ENCODE assay signal across 9 cellular contexts in the genomic region with DNA sequence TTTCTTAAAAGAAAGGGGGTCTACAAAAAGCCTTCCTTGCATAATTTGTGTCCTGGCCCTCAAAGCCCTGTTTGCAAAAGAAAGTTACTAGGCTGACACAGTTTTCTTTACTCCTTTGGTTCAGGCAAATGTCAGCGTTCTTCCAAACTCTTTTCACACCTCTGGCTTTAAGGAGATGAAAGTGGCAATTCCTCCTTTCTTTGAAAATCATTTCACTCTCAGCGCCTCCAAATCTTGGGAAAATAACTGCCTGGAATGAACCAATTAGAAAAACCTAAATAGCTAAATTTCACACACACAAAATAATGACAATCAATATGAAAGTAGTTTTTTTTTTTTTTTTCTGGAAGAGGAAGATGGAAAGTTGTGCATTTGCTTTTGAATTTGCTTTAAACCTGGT. TPM values are rescaled to one million over a fixed set of nuclear protein-coding genes. Genes with fewer than 3 reads are reported as not detected.
DNase-seq lines count a peak whose midpoint lies in the region; ATAC-seq and TF ChIP-seq lines count a peak whose summit lies in the region.
"Had no signal": no experiment of that assay in that cellular context is flagged by ENCODE, and none has a peak within 500 bp of the region (broad histone marks: within the 10 kb centered on the region; RNA-seq: fewer than 3 reads in every experiment).

No MANE protein-coding gene starts in this region.

- no peak for ATAC-seq in left lung
- no peak for ATAC-seq in HG03439 (IDR thresholded peaks at IDR 0.05; ENCODE audit: unreplicated experiment)
- ATAC-seq in HG03469 (IDR thresholded peaks at IDR 0.05; ENCODE audit: unreplicated experiment) = no peak

- POLR2A ChIA-PET in HEK293 (lab: Yijun Ruan, JAX) = interaction anchor here (0.9 kb wide), 1 partner anchor 136 kb away, joined by 3 read pairs; no protein-coding TSS in a partner anchor

- peak overlapping the region; percentile 63 for H3K4me3 ChIP-seq in HEK293 (ENCODE audit: low read depth, low read length)
- H3K4me3 ChIP-seq in brain microvascular endothelial cell (ENCODE audit: low read depth, low read length) = peak overlapping the region; percentile 76
- H3K4me3 ChIP-seq in left lung = peak overlapping the region; percentile 52 to 56
- H3K4me3 ChIP-seq in smooth muscle cell = peak overlapping the region; percentile 77

- no peaks in the 10 kb centered on the region for H3K9me3 ChIP-seq in HEK293 (ENCODE audit: control insufficient read depth, insufficient read depth, low read depth, low read length)
- H3K9me3 ChIP-seq in left lung = no peaks in the 10 kb centered on the region
- no peaks in the 10 kb centered on the region for H3K9me3 ChIP-seq in smooth muscle cell (replicated peaks; ENCODE audit: low read depth)

- peaks cover 4 to 30% of the 10 kb centered on the region in 2 experiments; a peak in 2 of 3 replicates for H3K36me3 ChIP-seq in HEK293 (ENCODE audit: control insufficient read depth in 2 of 2, insufficient read depth in 1 of 2, low read length in 2 of 2)
- no peaks in the 10 kb centered on the region for H3K36me3 ChIP-seq in brain microvascular endothelial cell (replicated peaks)
- H3K36me3 ChIP-seq in left lung = no peaks in the 10 kb centered on the region
- H3K36me3 ChIP-seq in smooth muscle cell (ENCODE audit: low read depth) = no peaks in the 10 kb centered on the region

- peaks cover 4% of the 10 kb centered on the region for H3F3A ChIP-seq in smooth muscle cell (ENCODE audit: low read depth)

- 1% methylated on average over 2 of the region's 2 CpGs for WGBS in smooth muscle cell (ENCODE audit: low lambda C conversion rate)

- H3K27ac ChIP-seq in HEK293 (ENCODE audit: extremely low read depth, low read depth, low read length) = no peak overlapping the region
- no peak overlapping the region for H3K27ac ChIP-seq in brain microvascular endothelial cell
- peak overlapping the region; percentile 84 to 95 for H3K27ac ChIP-seq in left lung
- H3K27ac ChIP-seq in smooth muscle cell (ENCODE audit: low read depth) = peak overlapping the region; percentile 82

- peaks cover 63% of the 10 kb centered on the region for H3K79me2 ChIP-seq in smooth muscle cell (ENCODE audit: low read depth)

- TF ChIP-seq CTCF in HEK293 (tag by site-specific recombination; IDR thresholded peaks at IDR 0.05) (no peak), brain microvascular endothelial cell (IDR thresholded peaks at IDR 0.05; ENCODE audit: low read depth, low read length, missing control alignments) (no peak), left lung (IDR thresholded peaks at IDR 0.05) (no peak), smooth muscle cell (IDR thresholded peaks at IDR 0.05; ENCODE audit: borderline replicate concordance, insufficient read depth, poor library complexity, severe bottlenecking) (no peak)

- CTCF ChIA-PET in HEK293 (lab: Yijun Ruan, JAX) = interaction anchor here (0.6 to 1.6 kb wide), 5 partner anchors 101 to 778 kb away, joined by 3 to 4 read pairs (median 4); no protein-coding TSS in a partner anchor

- no peaks in the 10 kb centered on the region for H4K20me1 ChIP-seq in smooth muscle cell (ENCODE audit: low read depth)

- H3K9ac ChIP-seq in smooth muscle cell (ENCODE audit: low read depth) = peak overlapping the region; percentile 84

- H3K4me2 ChIP-seq in smooth muscle cell = peak overlapping the region; percentile 96

- H3K4me1 ChIP-seq in HEK293 (ENCODE audit: control insufficient read depth, insufficient read depth, low read length) = no peaks in the 10 kb centered on the region; the same call in 1 of the 2 replicates
- peaks cover 0 to 32% of the 10 kb centered on the region in 2 donors for H3K4me1 ChIP-seq in left lung
- peaks cover 49% of the 10 kb centered on the region for H3K4me1 ChIP-seq in smooth muscle cell (ENCODE audit: low read depth)

- in situ Hi-C loops in brain microvascular endothelial cell (cut with HindIII; ENCODE audit: low pct_ligation_motif_present, low sequenced_read_pairs) = loop anchor here (25.0 kb wide), 1 partner anchor 1401 kb away; no protein-coding TSS in a partner anchor

- no peak for DNase-seq in brain microvascular endothelial cell
- no peak for DNase-seq in left lung
- no peak for DNase-seq in smooth muscle cell (lab: John Stamatoyannopoulos, UW; ENCODE audit: unreplicated experiment)
- DNase-seq in DMS153 treated with DMSO at 0.1 percent for 48 hours (lab: John Stamatoyannopoulos, UW; ENCODE audit: unreplicated experiment) = no peak
- no peak for DNase-seq in activated CD4-positive, CD25-positive, alpha-beta regulatory T cell (lab: John Stamatoyannopoulos, UW)
- DNase-seq: NCI-H345 had no signal

- H3K27me3 ChIP-seq in brain microvascular endothelial cell (replicated peaks) = peaks cover 85% of the 10 kb centered on the region
- peaks cover 29 to 100% of the 10 kb centered on the region in 2 donors for H3K27me3 ChIP-seq in left lung
- no peaks in the 10 kb centered on the region for H3K27me3 ChIP-seq in smooth muscle cell (ENCODE audit: low read depth)

- intact Hi-C loops in left lung (cut with DNase I) = loop anchor here (5.0 to 10.0 kb wide), 2 partner anchors 138 to 141 kb away; no protein-coding TSS in a partner anchor

- no peak overlapping the region for H2AFZ ChIP-seq in smooth muscle cell (ENCODE audit: low read depth)

TF ChIP-seq in HEK293, 187 proteins besides CTCF, POLR2A, EP300 and RAD21:
- TF ChIP-seq, protein P1, sequence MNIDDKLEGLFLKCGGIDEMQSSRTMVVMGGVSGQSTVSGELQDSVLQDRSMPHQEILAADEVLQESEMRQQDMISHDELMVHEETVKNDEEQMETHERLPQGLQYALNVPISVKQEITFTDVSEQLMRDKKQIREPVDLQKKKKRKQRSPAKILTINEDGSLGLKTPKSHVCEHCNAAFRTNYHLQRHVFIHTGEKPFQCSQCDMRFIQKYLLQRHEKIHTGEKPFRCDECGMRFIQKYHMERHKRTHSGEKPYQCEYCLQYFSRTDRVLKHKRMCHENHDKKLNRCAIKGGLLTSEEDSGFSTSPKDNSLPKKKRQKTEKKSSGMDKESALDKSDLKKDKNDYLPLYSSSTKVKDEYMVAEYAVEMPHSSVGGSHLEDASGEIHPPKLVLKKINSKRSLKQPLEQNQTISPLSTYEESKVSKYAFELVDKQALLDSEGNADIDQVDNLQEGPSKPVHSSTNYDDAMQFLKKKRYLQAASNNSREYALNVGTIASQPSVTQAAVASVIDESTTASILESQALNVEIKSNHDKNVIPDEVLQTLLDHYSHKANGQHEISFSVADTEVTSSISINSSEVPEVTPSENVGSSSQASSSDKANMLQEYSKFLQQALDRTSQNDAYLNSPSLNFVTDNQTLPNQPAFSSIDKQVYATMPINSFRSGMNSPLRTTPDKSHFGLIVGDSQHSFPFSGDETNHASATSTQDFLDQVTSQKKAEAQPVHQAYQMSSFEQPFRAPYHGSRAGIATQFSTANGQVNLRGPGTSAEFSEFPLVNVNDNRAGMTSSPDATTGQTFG (tag by site-specific recombination; IDR thresholded peaks at IDR 0.05; ENCODE audit: borderline replicate concordance) = no peak
- TF ChIP-seq, protein P2, sequence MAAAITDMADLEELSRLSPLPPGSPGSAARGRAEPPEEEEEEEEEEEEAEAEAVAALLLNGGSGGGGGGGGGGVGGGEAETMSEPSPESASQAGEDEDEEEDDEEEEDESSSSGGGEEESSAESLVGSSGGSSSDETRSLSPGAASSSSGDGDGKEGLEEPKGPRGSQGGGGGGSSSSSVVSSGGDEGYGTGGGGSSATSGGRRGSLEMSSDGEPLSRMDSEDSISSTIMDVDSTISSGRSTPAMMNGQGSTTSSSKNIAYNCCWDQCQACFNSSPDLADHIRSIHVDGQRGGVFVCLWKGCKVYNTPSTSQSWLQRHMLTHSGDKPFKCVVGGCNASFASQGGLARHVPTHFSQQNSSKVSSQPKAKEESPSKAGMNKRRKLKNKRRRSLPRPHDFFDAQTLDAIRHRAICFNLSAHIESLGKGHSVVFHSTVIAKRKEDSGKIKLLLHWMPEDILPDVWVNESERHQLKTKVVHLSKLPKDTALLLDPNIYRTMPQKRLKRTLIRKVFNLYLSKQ (tag by site-specific recombination; IDR thresholded peaks at IDR 0.05; ENCODE audit: borderline replicate concordance) = no peak
- TF ChIP-seq ZSCAN16 (tag by site-specific recombination; IDR thresholded peaks at IDR 0.05) (no peak), PRDM1 (tag by site-specific recombination; IDR thresholded peaks at IDR 0.05) (peak; percentile 92), ZNF10 (tag by site-specific recombination; IDR thresholded peaks at IDR 0.05) (no peak), GLI4 (tag by site-specific recombination; IDR thresholded peaks at IDR 0.05) (no peak)
- TF ChIP-seq, protein P3, sequence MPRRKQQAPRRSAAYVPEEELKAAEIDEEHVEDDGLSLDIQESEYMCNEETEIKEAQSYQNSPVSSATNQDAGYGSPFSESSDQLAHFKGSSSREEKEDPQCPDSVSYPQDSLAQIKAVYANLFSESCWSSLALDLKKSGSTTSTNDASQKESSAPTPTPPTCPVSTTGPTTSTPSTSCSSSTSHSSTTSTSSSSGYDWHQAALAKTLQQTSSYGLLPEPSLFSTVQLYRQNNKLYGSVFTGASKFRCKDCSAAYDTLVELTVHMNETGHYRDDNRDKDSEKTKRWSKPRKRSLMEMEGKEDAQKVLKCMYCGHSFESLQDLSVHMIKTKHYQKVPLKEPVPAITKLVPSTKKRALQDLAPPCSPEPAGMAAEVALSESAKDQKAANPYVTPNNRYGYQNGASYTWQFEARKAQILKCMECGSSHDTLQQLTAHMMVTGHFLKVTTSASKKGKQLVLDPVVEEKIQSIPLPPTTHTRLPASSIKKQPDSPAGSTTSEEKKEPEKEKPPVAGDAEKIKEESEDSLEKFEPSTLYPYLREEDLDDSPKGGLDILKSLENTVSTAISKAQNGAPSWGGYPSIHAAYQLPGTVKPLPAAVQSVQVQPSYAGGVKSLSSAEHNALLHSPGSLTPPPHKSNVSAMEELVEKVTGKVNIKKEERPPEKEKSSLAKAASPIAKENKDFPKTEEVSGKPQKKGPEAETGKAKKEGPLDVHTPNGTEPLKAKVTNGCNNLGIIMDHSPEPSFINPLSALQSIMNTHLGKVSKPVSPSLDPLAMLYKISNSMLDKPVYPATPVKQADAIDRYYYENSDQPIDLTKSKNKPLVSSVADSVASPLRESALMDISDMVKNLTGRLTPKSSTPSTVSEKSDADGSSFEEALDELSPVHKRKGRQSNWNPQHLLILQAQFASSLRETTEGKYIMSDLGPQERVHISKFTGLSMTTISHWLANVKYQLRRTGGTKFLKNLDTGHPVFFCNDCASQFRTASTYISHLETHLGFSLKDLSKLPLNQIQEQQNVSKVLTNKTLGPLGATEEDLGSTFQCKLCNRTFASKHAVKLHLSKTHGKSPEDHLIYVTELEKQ (tag by site-specific recombination; IDR thresholded peaks at IDR 0.05; ENCODE audit: borderline replicate concordance) = no peak

RNA-seq across cellular contexts. Expression of a gene that starts 1.6 kb away (rescaled TPM):
- total RNA-seq in left lung (10 to 100 TPM; 54.3 to 57.6 TPM), smooth muscle cell (14.6 and 15.6 TPM in 2 replicates)
- polyA plus RNA-seq in smooth muscle cell = 15.8 and 18.1 TPM in 2 replicates

Comparison
In these comparisons a context has a peak if more than half of its experiments do, and no peak if none do; other contexts are left out.
1. H3K27ac ChIP-seq: peak in left lung (2 of 2) and smooth muscle cell (single experiment); none in HEK293 (single experiment) and brain microvascular endothelial cell (single experiment).
2. Peak in every context shown above with its lines, with median percentiles within 50 percentile points of each other: H3K4me3 ChIP-seq.